ENCODE assay signal across 8 cellular contexts in genomic region chr4:9659678-9660077, GRCh38.
DNase-seq lines count a peak whose midpoint lies in the region; ATAC-seq, FAIRE-seq and TF ChIP-seq lines count a peak whose summit lies in the region.
"Not testable (repeated sequence)": the region's sequence is repeated elsewhere in the genome, so short reads cannot be mapped to it uniquely, and the experiment has no call there.

No MANE protein-coding gene starts in this region.

- H3K36me3 ChIP-seq in OCI-LY3 (replicated peaks; ENCODE audit: low read depth, low read length); left ventricle myocardium inferior: not testable (repeated sequence)

- DNase-seq in AG09309 (ENCODE audit: low read depth); left ventricle myocardium inferior: not testable (repeated sequence)
- DNase-seq in activated CD8-positive, alpha-beta memory T cell treated with anti-CD3 and anti-CD28 coated beads for 24 hours = peak; percentile 67
- DNase-seq in naive thymus-derived CD8-positive, alpha-beta T cell = peak in 6 of 10 donors; percentile 0 to 43 (median 25)
- DNase-seq in stimulated activated CD8-positive, alpha-beta memory T cell treated with anti-CD3 and anti-CD28 coated beads, Interleukin-4, amount 100 ng/mL, for 48 hours = peak; percentile 23

- intact Hi-C loops in left ventricle myocardium inferior (cut with micrococcal nuclease) = not testable (repeated sequence)

- H3K27me3 ChIP-seq in OCI-LY3 (ENCODE audit: low read depth, low read length); left ventricle myocardium inferior (ENCODE audit: low read depth): not testable (repeated sequence)

- H4K20me1 ChIP-seq in OCI-LY3 (ENCODE audit: insufficient read depth, low read length) = not testable (repeated sequence)

- ATAC-seq in naive thymus-derived CD8-positive, alpha-beta T cell = not testable (repeated sequence)

- H3K4me1 ChIP-seq in OCI-LY3 (ENCODE audit: low read length); left ventricle myocardium inferior: not testable (repeated sequence)

- not testable (repeated sequence) for H3K4me3 ChIP-seq in AG09309 (ENCODE audit: control insufficient read depth, low read depth, low read length); OCI-LY3 (ENCODE audit: low read length); left ventricle myocardium inferior

- H3K9me3 ChIP-seq in OCI-LY3 (ENCODE audit: insufficient read depth, low read length); left ventricle myocardium inferior (replicated peaks): not testable (repeated sequence)

- not testable (repeated sequence) for H3K27me3 Mint-ChIP-seq in naive thymus-derived CD8-positive, alpha-beta T cell

- not testable (repeated sequence) for H3K4me2 ChIP-seq in OCI-LY3 (ENCODE audit: low read length)

- TF ChIP-seq CTCF in AG09309 (IDR thresholded peaks at IDR 0.05; ENCODE audit: control insufficient read depth, insufficient read depth, low read depth, low read length, missing control alignments) = peak; percentile 33
- TF ChIP-seq CTCF in GM12874 (IDR thresholded peaks at IDR 0.05; ENCODE audit: insufficient read depth, low read depth, low read length) = peak; percentile 37; the same call in 1 of the 2 replicates
- peak; percentile 32 for TF ChIP-seq CTCF in OCI-LY3 (IDR thresholded peaks at IDR 0.05; ENCODE audit: low read depth, low read length)
- peak; percentile 56 for TF ChIP-seq CTCF in left ventricle myocardium inferior (IDR thresholded peaks at IDR 0.05; ENCODE audit: borderline replicate concordance)

- H3K36me3 Mint-ChIP-seq in naive thymus-derived CD8-positive, alpha-beta T cell = not testable (repeated sequence)

- not testable (repeated sequence) for H2AFZ ChIP-seq in OCI-LY3 (ENCODE audit: low read depth, low read length)

- not testable (repeated sequence) for H3K9me3 Mint-ChIP-seq in naive thymus-derived CD8-positive, alpha-beta T cell

- POLR2A ChIA-PET in naive thymus-derived CD8-positive, alpha-beta T cell (lab: Charles Lee) = not testable (repeated sequence)

- not testable (repeated sequence) for H3K27ac Mint-ChIP-seq in naive thymus-derived CD8-positive, alpha-beta T cell

- not testable (repeated sequence) for H3K79me2 ChIP-seq in OCI-LY3 (ENCODE audit: low read length)

- H3K4me1 Mint-ChIP-seq in naive thymus-derived CD8-positive, alpha-beta T cell = not testable (repeated sequence)

- not testable (repeated sequence) for H3K9ac ChIP-seq in OCI-LY3 (ENCODE audit: low read length)

- peak; percentile 68 for FAIRE-seq in colon (lab: Jason Lieb, UNC)

- not testable (repeated sequence) for H3K27ac ChIP-seq in OCI-LY3 (ENCODE audit: low read length); left ventricle myocardium inferior (replicated peaks)

- H3K4me3 Mint-ChIP-seq in naive thymus-derived CD8-positive, alpha-beta T cell = not testable (repeated sequence)
